In the genomic region with DNA sequence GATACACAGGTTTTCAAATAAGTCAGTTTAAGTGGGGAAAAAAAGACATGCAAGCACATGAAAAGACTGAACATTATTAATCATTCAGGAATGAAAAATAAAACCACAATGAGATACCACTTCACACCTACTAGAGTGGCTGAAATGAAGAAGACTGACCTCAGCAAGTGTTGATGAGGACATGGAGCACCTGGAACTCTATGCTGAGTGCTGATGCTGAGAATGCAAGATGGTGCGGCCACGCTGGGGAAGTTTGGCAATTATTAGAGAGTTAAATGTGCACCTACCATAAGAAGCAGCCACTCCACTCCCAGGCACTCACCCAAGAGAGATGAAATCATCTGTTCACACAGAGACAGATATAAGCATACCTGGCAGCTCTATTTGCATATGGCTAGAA, we compare ENCODE assay signal across 38 cellular contexts. TPM values are rescaled to one million over a fixed set of nuclear protein-coding genes. Genes with fewer than 3 reads are reported as not detected.
"Had no signal": no experiment of that assay in that cellular context is flagged by ENCODE, and none has a peak within 500 bp of the region (broad histone marks: within the 10 kb centered on the region; RNA-seq: fewer than 3 reads in every experiment).

No MANE protein-coding gene starts in this region.

- H3K4me3 Mint-ChIP-seq: activated B cell treated with CpG ODN at 0.5 μM for 24 hours; activated CD4-positive, alpha-beta memory T cell treated with anti-CD3 and anti-CD28 coated beads, Interleukin-2, amount 10 ng/mL, durations not matched to agents 7 days and 5 days; activated CD8-positive, alpha-beta memory T cell treated with anti-CD3 and anti-CD28 coated beads, Interleukin-2, amount 10 ng/mL, durations not matched to agents 7 days and 5 days; activated naive CD4-positive, alpha-beta T cell treated with anti-CD3 and anti-CD28 coated beads, Interleukin-2, amount 50 U/mL, for 24 hours; activated naive CD8-positive, alpha-beta T cell treated with anti-CD3 and anti-CD28 coated beads, Interleukin-2, amount 10 ng/mL, durations not matched to agents 7 days and 5 days; brain; central memory CD8-positive, alpha-beta T cell had no signal

- H3K27me3 ChIP-seq: cardiac muscle cell, Peyer's patch had no signal

- ATAC-seq: activated CD8-positive, alpha-beta memory T cell treated with anti-CD3 and anti-CD28 coated beads, Interleukin-2, amount 10 ng/mL, durations not matched to agents 7 days and 5 days; PC-3; Right ventricle myocardium inferior; SK-N-SH treated with all-trans-retinoic acid at 6 μM for 48 hours had no signal

- H3K9me3 Mint-ChIP-seq: central memory CD8-positive, alpha-beta T cell had no signal

- H3K36me3 ChIP-seq: cardiac muscle cell, Peyer's patch had no signal

- H3K36me3 Mint-ChIP-seq: activated CD8-positive, alpha-beta memory T cell treated with anti-CD3 and anti-CD28 coated beads, Interleukin-2, amount 10 ng/mL, durations not matched to agents 7 days and 5 days; activated naive CD4-positive, alpha-beta T cell treated with anti-CD3 and anti-CD28 coated beads, Interleukin-2, amount 50 U/mL, for 24 hours had no signal

- H3K27me3 Mint-ChIP-seq: activated CD4-positive, alpha-beta memory T cell treated with anti-CD3 and anti-CD28 coated beads, Interleukin-2, amount 10 ng/mL, durations not matched to agents 7 days and 5 days; activated CD8-positive, alpha-beta memory T cell treated with anti-CD3 and anti-CD28 coated beads, Interleukin-2, amount 10 ng/mL, durations not matched to agents 7 days and 5 days; activated naive CD4-positive, alpha-beta T cell treated with anti-CD3 and anti-CD28 coated beads, Interleukin-2, amount 50 U/mL, for 24 hours; activated naive CD8-positive, alpha-beta T cell treated with anti-CD3 and anti-CD28 coated beads, Interleukin-2, amount 10 ng/mL, durations not matched to agents 7 days and 5 days had no signal

- H3K4me1 Mint-ChIP-seq: activated B cell treated with CpG ODN at 0.5 μM for 24 hours; activated CD4-positive, alpha-beta memory T cell treated with anti-CD3 and anti-CD28 coated beads, Interleukin-2, amount 10 ng/mL, durations not matched to agents 7 days and 5 days; activated CD8-positive, alpha-beta memory T cell treated with anti-CD3 and anti-CD28 coated beads, Interleukin-2, amount 10 ng/mL, durations not matched to agents 7 days and 5 days; activated naive CD4-positive, alpha-beta T cell treated with anti-CD3 and anti-CD28 coated beads, Interleukin-2, amount 50 U/mL, for 24 hours; activated naive CD8-positive, alpha-beta T cell treated with anti-CD3 and anti-CD28 coated beads, Interleukin-2, amount 10 ng/mL, durations not matched to agents 7 days and 5 days; central memory CD8-positive, alpha-beta T cell had no signal

- H3K4me3 ChIP-seq: cardiac muscle cell, Peyer's patch had no signal

- H3K27ac ChIP-seq: cardiac muscle cell, Peyer's patch, RWPE1, VCaP had no signal

- DNase-seq: activated B cell treated with CpG ODN at 0.5 μM for 24 hours; activated CD4-positive, alpha-beta memory T cell treated with anti-CD3 and anti-CD28 coated beads, Interleukin-2, amount 10 ng/mL, durations not matched to agents 7 days and 5 days; activated CD4-positive, alpha-beta T cell treated with anti-CD3 and anti-CD28 coated beads for 4 hours; activated CD4-positive, alpha-beta T cell treated with anti-CD3 and anti-CD28 coated beads, Interleukin-2, amount 50 U/mL, for 1 hour; activated CD4-positive, CD25-positive, alpha-beta regulatory T cell treated with anti-CD3 and anti-CD28 coated beads, Interleukin-2, amount 50 U/mL, for 72 hours; activated CD8-positive, alpha-beta memory T cell treated with anti-CD3 and anti-CD28 coated beads for 24 hours; activated CD8-positive, alpha-beta memory T cell treated with anti-CD3 and anti-CD28 coated beads, Interleukin-2, amount 10 ng/mL, durations not matched to agents 7 days and 5 days; activated CD8-positive, alpha-beta memory T cell treated with anti-CD3 and anti-CD28 coated beads, Interleukin-2, amount 50 U/mL, for 48 hours; activated effector memory CD4-positive, alpha-beta T cell treated with anti-CD3 and anti-CD28 coated beads, Interleukin-2, amount 50 U/mL, for 16 hours; activated naive CD4-positive, alpha-beta T cell treated with Interleukin-2 at 50 U/mL for 16 hours; activated naive CD8-positive, alpha-beta T cell treated with anti-CD3 and anti-CD28 coated beads, Interleukin-2, amount 10 ng/mL, durations not matched to agents 7 days and 5 days; activated T-cell treated with anti-CD3 and anti-CD28 coated beads, Interleukin-2, amount 50 U/mL, for 48 hours; KG1; MM.1S; MV-4-11; NCI-H1092; NCI-H1436 treated with DMSO at 0.1 percent for 48 hours; NCI-H1694 treated with DMSO at 0.1 percent for 48 hours; NCI-H2029; NCI-H510A; NCI-H526; NCI-H748 treated with DMSO at 0.1 percent for 48 hours; NK-92 treated with Interleukin-12 subunit alpha and Interleukin-12 subunit beta, amount 100 ng/mL, for 24 hours; PC-3; Peyer's patch; SIG-M5; T-helper 1 cell; T-helper 2 cell; T-helper 9 cell had no signal

- H3K27ac Mint-ChIP-seq: activated B cell treated with CpG ODN at 0.5 μM for 24 hours; activated CD4-positive, alpha-beta memory T cell treated with anti-CD3 and anti-CD28 coated beads, Interleukin-2, amount 10 ng/mL, durations not matched to agents 7 days and 5 days; activated CD8-positive, alpha-beta memory T cell treated with anti-CD3 and anti-CD28 coated beads, Interleukin-2, amount 10 ng/mL, durations not matched to agents 7 days and 5 days; activated naive CD4-positive, alpha-beta T cell treated with anti-CD3 and anti-CD28 coated beads, Interleukin-2, amount 50 U/mL, for 24 hours; activated naive CD8-positive, alpha-beta T cell treated with anti-CD3 and anti-CD28 coated beads, Interleukin-2, amount 10 ng/mL, durations not matched to agents 7 days and 5 days; brain had no signal

- H3K4me1 ChIP-seq: Peyer's patch had no signal

RNA-seq across cellular contexts. Expression of a gene that starts 32.9 kb away (rescaled TPM):
- total RNA-seq: activated B cell treated with CpG ODN at 0.5 μM for 24 hours; activated CD8-positive, alpha-beta memory T cell treated with anti-CD3 and anti-CD28 coated beads, Interleukin-2, amount 10 ng/mL, durations not matched to agents 7 days and 5 days; activated naive CD8-positive, alpha-beta T cell treated with anti-CD3 and anti-CD28 coated beads, Interleukin-2, amount 10 ng/mL, durations not matched to agents 7 days and 5 days; LHCN-M2 had no signal
